9 cellular contexts compared by ENCODE assay signal in the genomic region with DNA sequence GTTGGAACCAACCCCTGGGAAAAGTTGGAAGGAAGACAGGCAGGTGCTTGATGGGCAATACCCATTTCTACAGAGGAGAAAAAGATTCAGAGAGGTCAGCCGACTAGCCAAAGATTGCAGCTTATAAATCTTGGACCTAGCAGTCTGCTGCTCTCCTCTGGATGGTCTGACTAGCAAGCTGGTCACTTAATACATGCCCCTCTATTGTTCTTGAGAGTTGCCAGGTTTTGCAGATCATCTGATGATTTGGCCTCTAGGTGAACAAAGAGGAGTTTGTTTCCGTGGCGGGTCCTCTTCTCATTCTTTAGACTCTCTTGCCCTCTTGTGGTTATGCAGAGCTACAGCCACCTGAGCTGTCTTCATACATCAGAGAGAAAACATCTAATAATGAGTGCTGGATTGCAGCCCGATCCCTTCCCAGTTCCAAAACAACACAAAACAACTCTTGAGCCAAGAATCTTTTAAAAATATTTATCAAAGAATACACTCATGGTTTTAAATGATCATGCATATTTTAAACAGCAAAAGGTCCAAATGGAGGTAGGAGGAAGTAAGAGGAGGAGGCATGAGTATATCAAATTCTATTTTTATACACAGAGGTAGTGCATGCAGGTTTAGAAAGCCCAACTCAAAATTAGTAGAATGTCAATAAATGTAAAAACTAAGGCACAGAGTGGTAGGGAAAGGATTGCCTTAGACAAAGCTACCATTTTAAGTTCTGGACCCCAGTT.
DNase-seq lines count a peak whose midpoint lies in the region; ATAC-seq, FAIRE-seq and TF ChIP-seq lines count a peak whose summit lies in the region.
"Had no signal": no experiment of that assay in that cellular context is flagged by ENCODE, and none has a peak within 500 bp of the region (broad histone marks: within the 10 kb centered on the region; RNA-seq: fewer than 3 reads in every experiment).

No MANE protein-coding gene starts in this region.

- FAIRE-seq in G401.6 (lab: Jason Lieb, UNC): peak; percentile 73
- FAIRE-seq in GM12878 (lab: Jason Lieb, UNC): no peak

- H3K4me1 Mint-ChIP-seq in stimulated activated naive B cell treated with anti-CD40 and anti-IgM and Interleukin-4, amounts not matched to agents 10 μg/mL and 1 μg/mL and 100 μg/mL, for 72 hours: no peaks in the 10 kb centered on the region
- H3K4me1 Mint-ChIP-seq: activated naive CD8-positive, alpha-beta T cell treated with anti-CD3 and anti-CD28 coated beads, Interleukin-2, amount 10 ng/mL, durations not matched to agents 7 days and 5 days had no signal

- no peak overlapping the region for H3K4me3 Mint-ChIP-seq in stimulated activated naive B cell treated with anti-CD40 and anti-IgM and Interleukin-4, amounts not matched to agents 10 μg/mL and 1 μg/mL and 100 μg/mL, for 72 hours
- H3K4me3 Mint-ChIP-seq: activated naive CD8-positive, alpha-beta T cell treated with anti-CD3 and anti-CD28 coated beads, Interleukin-2, amount 10 ng/mL, durations not matched to agents 7 days and 5 days had no signal

- no peak overlapping the region for H3K27ac Mint-ChIP-seq in stimulated activated naive B cell treated with anti-CD40 and anti-IgM and Interleukin-4, amounts not matched to agents 10 μg/mL and 1 μg/mL and 100 μg/mL, for 72 hours
- H3K27ac Mint-ChIP-seq: activated naive CD8-positive, alpha-beta T cell treated with anti-CD3 and anti-CD28 coated beads, Interleukin-2, amount 10 ng/mL, durations not matched to agents 7 days and 5 days had no signal

- H3K36me3 Mint-ChIP-seq in stimulated activated naive B cell treated with anti-CD40 and anti-IgM and Interleukin-4, amounts not matched to agents 10 μg/mL and 1 μg/mL and 100 μg/mL, for 72 hours: no peaks in the 10 kb centered on the region
- H3K36me3 Mint-ChIP-seq: activated naive CD8-positive, alpha-beta T cell treated with anti-CD3 and anti-CD28 coated beads, Interleukin-2, amount 10 ng/mL, durations not matched to agents 7 days and 5 days had no signal

- no peak overlapping the region for H3K4me2 ChIP-seq in GM12878 (ENCODE audit: control insufficient read depth, insufficient read depth)

- TF ChIP-seq EP300 in GM12878 (IDR thresholded peaks at IDR 0.05; ENCODE audit: borderline replicate concordance in 1 of 2, control insufficient read depth in 1 of 2, low read depth in 2 of 2, low read length in 2 of 2): no peak

- no peaks in the 10 kb centered on the region for H3K36me3 ChIP-seq in GM12878 (ENCODE audit: control insufficient read depth in 2 of 2, insufficient read depth in 2 of 2, low read length in 1 of 2)
- no peaks in the 10 kb centered on the region for H3K36me3 ChIP-seq in iPS-20b (ENCODE audit: insufficient read depth, low read depth, low read length)

- in situ Hi-C loops in GM12878 (cut with MboI): loop anchor here (10.0 kb wide), 1 partner anchor 1468 kb away; a partner anchor contains a TSS

- peak; percentile 89 for TF ChIP-seq RAD21 in GM12878 (IDR thresholded peaks at IDR 0.05; ENCODE audit: insufficient read depth, low read depth, low read length)

- DNase-seq in NCI-H524 treated with DMSO at 0.1 percent for 48 hours (lab: John Stamatoyannopoulos, UW): peak; percentile 40
- no peak for DNase-seq in GM12878 (ENCODE audit: low read depth, low spot score)
- peak; percentile 11 for DNase-seq in stimulated activated naive B cell treated with anti-CD40 and anti-IgM and Interleukin-4, amounts not matched to agents 10 μg/mL and 1 μg/mL and 100 μg/mL, for 72 hours
- DNase-seq in central memory CD4-positive, alpha-beta T cell: no peak
- DNase-seq: activated naive CD8-positive, alpha-beta T cell treated with anti-CD3 and anti-CD28 coated beads, Interleukin-2, amount 10 ng/mL, durations not matched to agents 7 days and 5 days had no signal

- H3K27me3 ChIP-seq in GM12878 (replicated peaks in 1 of 2; ENCODE audit: control insufficient read depth in 2 of 2, insufficient read depth in 2 of 2, low read length in 1 of 2) (peaks cover 0 to 4% of the 10 kb centered on the region in 2 experiments; a peak in 3 of 4 replicates), iPS-20b (ENCODE audit: insufficient read depth, low read length) (no peaks in the 10 kb centered on the region)

- CTCF ChIA-PET in GM12878 (lab: Yijun Ruan, JAX): interaction anchor here (0.6 to 1.8 kb wide), 14 partner anchors 9 to 1483 kb away, joined by 3 to 10 read pairs (median 4); no protein-coding TSS in a partner anchor

- H2AFZ ChIP-seq in GM12878 (ENCODE audit: control insufficient read depth, low read depth, low read length): no peak overlapping the region

- H3K4me1 ChIP-seq in GM12878 (ENCODE audit: control insufficient read depth, insufficient read depth, low read length): no peaks in the 10 kb centered on the region
- H3K4me1 ChIP-seq in iPS-20b (ENCODE audit: insufficient read depth, low read length): peaks cover 7% of the 10 kb centered on the region; the same call in 1 of the 2 replicates

- no peak for TF ChIP-seq POLR2A in GM12878 (IDR thresholded peaks at IDR 0.05; ENCODE audit: low read depth, low read length)

- intact Hi-C loops in GM12878 (cut with micrococcal nuclease; ENCODE audit: unreplicated experiment): loop anchor here (1.0 to 5.0 kb wide), 6 partner anchors 150 to 1553 kb away; no protein-coding TSS in a partner anchor

- H3K27ac ChIP-seq in GM12878 (ENCODE audit: control insufficient read depth, insufficient read depth) (no peak overlapping the region), iPS-20b (ENCODE audit: low read length) (no peak overlapping the region)

- H3K4me3 ChIP-seq in GM12878 (no peak overlapping the region), iPS-20b (ENCODE audit: low read length) (peak overlapping the region; percentile 3; the same call in 1 of the 2 replicates)

- peaks cover 24 to 31% of the 10 kb centered on the region in 2 donors for H3K27me3 Mint-ChIP-seq in stimulated activated naive B cell treated with anti-CD40 and anti-IgM and Interleukin-4, amounts not matched to agents 10 μg/mL and 1 μg/mL and 100 μg/mL, for 72 hours
- H3K27me3 Mint-ChIP-seq: activated naive CD8-positive, alpha-beta T cell treated with anti-CD3 and anti-CD28 coated beads, Interleukin-2, amount 10 ng/mL, durations not matched to agents 7 days and 5 days had no signal

- H3K9me3 ChIP-seq in GM12878 (replicated peaks; ENCODE audit: control insufficient read depth, insufficient read depth, low read length) (no peaks in the 10 kb centered on the region), iPS-20b (ENCODE audit: insufficient read depth, low read depth, low read length) (no peaks in the 10 kb centered on the region)

- POLR2A ChIA-PET in GM12878 (lab: Charles Lee): no interaction called here

- SMC1A ChIA-PET in GM12878 (lab: Charles Lee; ENCODE audit: uncharacterized antibody, unreplicated experiment): interaction anchor here (0.7 to 1.6 kb wide), 6 partner anchors 144 to 1472 kb away, joined by 3 to 7 read pairs (median 3); no protein-coding TSS in a partner anchor

- peak; percentile 77 to 79 (median 79) for TF ChIP-seq CTCF in GM12878 (IDR thresholded peaks at IDR 0.05 in 2 of 3, conservative IDR thresholded peaks at IDR 0.05 in 1 of 3; ENCODE audit: control insufficient read depth in 2 of 3, extremely low read depth in 1 of 3, insufficient read depth in 1 of 3, low read depth in 3 of 3, low read length in 3 of 3)

- no peaks in the 10 kb centered on the region for H4K20me1 ChIP-seq in GM12878 (ENCODE audit: control insufficient read depth, insufficient read depth)

- H3K9me3 Mint-ChIP-seq in stimulated activated naive B cell treated with anti-CD40 and anti-IgM and Interleukin-4, amounts not matched to agents 10 μg/mL and 1 μg/mL and 100 μg/mL, for 72 hours: no peaks in the 10 kb centered on the region
- H3K9me3 Mint-ChIP-seq: activated naive CD8-positive, alpha-beta T cell treated with anti-CD3 and anti-CD28 coated beads, Interleukin-2, amount 10 ng/mL, durations not matched to agents 7 days and 5 days had no signal

- H3K79me2 ChIP-seq in GM12878 (ENCODE audit: control insufficient read depth, insufficient read depth, low read length): no peaks in the 10 kb centered on the region

- RAD21 ChIA-PET in GM12878 (lab: Charles Lee; ENCODE audit: unreplicated experiment): interaction anchor here (0.6 to 1.2 kb wide), 6 partner anchors 15 to 1554 kb away, joined by 3 to 6 read pairs (median 3); no protein-coding TSS in a partner anchor

- ATAC-seq in GM21447 (IDR thresholded peaks at IDR 0.05; ENCODE audit: unreplicated experiment) (peak; percentile 95), HG03571 (IDR thresholded peaks at IDR 0.05; ENCODE audit: unreplicated experiment) (peak; percentile 83), GM12878 (peak; percentile 96)
- ATAC-seq in stimulated activated naive B cell treated with anti-CD40 and anti-IgM and Interleukin-4, amounts not matched to agents 10 μg/mL and 1 μg/mL and 100 μg/mL, for 72 hours (replicated peaks): peak; percentile 79 to 85

- no TSS peak for BruUV-seq in GM12878 (replicated peaks; lab: Mats Ljungman, UMichigan)

- H3K9ac ChIP-seq in GM12878 (ENCODE audit: control insufficient read depth, insufficient read depth, low read length) (no peak overlapping the region), iPS-20b (ENCODE audit: low read depth, low read length) (peak overlapping the region; percentile 29; the same call in 1 of the 2 replicates)

- WGBS in GM12878 (ENCODE audit: insufficient coverage, insufficient replicate concordance, low lambda C conversion rate, missing lambda C conversion rate): 23% methylated on average over 4 of the region's 4 CpGs

TF ChIP-seq in GM12878, 131 proteins besides CTCF, POLR2A, EP300 and RAD21 (continues in another document):
- TF ChIP-seq POLR2AphosphoS2 (IDR thresholded peaks at IDR 0.05; ENCODE audit: low read depth, low read length) (no peak), TARDBP (IDR thresholded peaks at IDR 0.05; ENCODE audit: borderline replicate concordance) (no peak), NR2C1 (IDR thresholded peaks at IDR 0.05) (no peak), ETV6 (conservative IDR thresholded peaks at IDR 0.05 in 1 of 2, IDR thresholded peaks at IDR 0.05 in 1 of 2; ENCODE audit: borderline replicate concordance in 1 of 2, low read depth in 1 of 2) (no peak), RUNX3 (IDR thresholded peaks at IDR 0.05; ENCODE audit: low read length) (0 out of 2 replicates have a peak, but pooled peaks have one; percentile 11), NFIC (IDR thresholded peaks at IDR 0.05; ENCODE audit: low read depth, low read length) (no peak), SREBF2 (IDR thresholded peaks at IDR 0.05; ENCODE audit: low read length) (no peak), BMI1 (IDR thresholded peaks at IDR 0.05; ENCODE audit: borderline replicate concordance) (no peak)
- TF ChIP-seq, protein P1, sequence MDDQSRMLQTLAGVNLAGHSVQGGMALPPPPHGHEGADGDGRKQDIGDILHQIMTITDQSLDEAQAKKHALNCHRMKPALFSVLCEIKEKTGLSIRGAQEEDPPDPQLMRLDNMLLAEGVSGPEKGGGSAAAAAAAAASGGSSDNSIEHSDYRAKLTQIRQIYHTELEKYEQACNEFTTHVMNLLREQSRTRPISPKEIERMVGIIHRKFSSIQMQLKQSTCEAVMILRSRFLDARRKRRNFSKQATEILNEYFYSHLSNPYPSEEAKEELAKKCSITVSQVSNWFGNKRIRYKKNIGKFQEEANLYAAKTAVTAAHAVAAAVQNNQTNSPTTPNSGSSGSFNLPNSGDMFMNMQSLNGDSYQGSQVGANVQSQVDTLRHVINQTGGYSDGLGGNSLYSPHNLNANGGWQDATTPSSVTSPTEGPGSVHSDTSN (IDR thresholded peaks at IDR 0.05; ENCODE audit: insufficient replicate concordance, low read depth, low read length): no peak

Comparison
In these comparisons a context has a peak if more than half of its experiments do, and no peak if none do; other contexts are left out.
1. DNase-seq: peak in NCI-H524 treated with DMSO at 0.1 percent for 48 hours (single experiment) and stimulated activated naive B cell treated with anti-CD40 and anti-IgM and Interleukin-4, amounts not matched to agents 10 μg/mL and 1 μg/mL and 100 μg/mL, for 72 hours (single experiment); none in GM12878 (single experiment) and central memory CD4-positive, alpha-beta T cell (single experiment).
2. Peak in every context shown above with its lines, with median percentiles within 50 percentile points of each other: ATAC-seq.